ENCODE assay signal across 8 cellular contexts in the genomic region with DNA sequence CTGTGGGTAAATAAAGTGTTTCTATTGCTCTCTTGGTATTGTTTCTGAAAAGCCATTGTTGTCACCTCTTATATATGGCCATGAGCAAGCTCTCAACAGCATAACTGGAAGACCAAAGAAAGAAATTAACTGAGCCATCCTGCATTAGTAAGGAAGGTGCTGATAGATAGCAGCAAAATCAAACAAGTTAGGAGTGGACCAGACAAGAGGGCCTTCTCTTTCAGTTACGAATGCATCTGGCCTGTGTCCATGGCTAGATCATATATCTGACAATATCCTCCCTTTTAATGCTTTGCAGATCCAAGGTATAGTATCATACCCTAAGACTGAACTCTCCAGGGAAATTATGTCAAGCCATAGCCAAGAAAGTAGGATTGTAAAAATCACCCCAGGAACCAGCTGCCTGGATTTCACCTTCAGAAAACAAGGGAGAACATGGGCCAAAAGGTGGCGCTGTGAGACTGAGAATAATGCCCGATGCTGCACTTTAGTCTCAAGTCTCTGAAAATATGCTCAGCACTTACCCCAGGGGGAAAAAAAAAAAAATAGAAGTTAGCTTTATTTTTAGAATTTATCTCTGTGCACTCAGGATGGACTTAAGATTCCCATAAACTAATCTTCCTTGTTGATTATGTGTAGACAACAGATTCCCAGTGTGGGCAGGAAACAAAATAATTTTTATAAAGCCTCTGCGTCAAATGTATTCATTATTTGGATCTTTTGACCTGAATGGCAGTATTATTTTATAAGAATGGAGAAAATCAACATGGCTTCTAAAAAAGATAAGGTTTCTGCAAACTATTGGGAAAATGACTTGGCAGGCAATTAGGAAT.
DNase-seq lines count a peak whose midpoint lies in the region; ATAC-seq and TF ChIP-seq lines count a peak whose summit lies in the region.

No MANE protein-coding gene starts in this region.

- TF ChIP-seq POLR2A in transverse colon (IDR thresholded peaks at IDR 0.05): no peak

- H3K4me2 ChIP-seq in Loucy (ENCODE audit: low read depth, low read length, poor library complexity, severe bottlenecking) (no peak overlapping the region), parathyroid adenoma (ENCODE audit: low read length) (no peak overlapping the region)

- H3K4me1 ChIP-seq in Loucy (ENCODE audit: insufficient read depth, low read length, poor library complexity, severe bottlenecking): peaks cover 3% of the 10 kb centered on the region
- H3K4me1 ChIP-seq in SJSA1 (replicated peaks): peaks cover 25% of the 10 kb centered on the region
- no peaks in the 10 kb centered on the region for H3K4me1 ChIP-seq in parathyroid adenoma
- H3K4me1 ChIP-seq in transverse colon: peaks cover 0 to 3% (median 0%) of the 10 kb centered on the region in 4 donors

- H3F3A ChIP-seq in Loucy (ENCODE audit: low read depth): no peaks in the 10 kb centered on the region

- intact Hi-C loops in transverse colon (cut with DNase I; ENCODE audit: low total_unique reads): loop anchor here (5.0 to 10.0 kb wide), 2 partner anchors 463 to 660 kb away; no protein-coding TSS in a partner anchor

- no peak overlapping the region for H3K27ac ChIP-seq in SJSA1
- no peak overlapping the region for H3K27ac ChIP-seq in parathyroid adenoma
- no peak overlapping the region for H3K27ac ChIP-seq in transverse colon

- H4K20me1 ChIP-seq in Loucy (ENCODE audit: insufficient read depth, low read length, poor library complexity, severe bottlenecking): no peaks in the 10 kb centered on the region

- H3K4me3 ChIP-seq in BJ (ENCODE audit: low read depth, low read length) (no peak overlapping the region), Loucy (ENCODE audit: low read length, poor library complexity, severe bottlenecking) (no peak overlapping the region), SJSA1 (no peak overlapping the region), parathyroid adenoma (ENCODE audit: low read depth, low read length) (no peak overlapping the region), transverse colon (no peak overlapping the region)

- H3K9ac ChIP-seq in Loucy (ENCODE audit: low read depth, low read length, poor library complexity, severe bottlenecking) (no peak overlapping the region), parathyroid adenoma (no peak overlapping the region)

- DNase-seq in BJ (ENCODE audit: low read depth): peak; percentile 44
- DNase-seq in SJSA1 (ENCODE audit: low read depth in 1 of 2, low spot score in 2 of 2): peak; percentile 64
- DNase-seq in activated gamma-delta T cell treated with anti-CD3 and anti-CD28 coated beads, Interleukin-2, amount 50 U/mL, for 16 hours (ENCODE audit: low read depth): peak; percentile 83
- peak; percentile 78 for DNase-seq in germinal center (ENCODE audit: low spot score)
- peak; percentile 88 for DNase-seq in transverse colon

- no peak for TF ChIP-seq EP300 in transverse colon (IDR thresholded peaks at IDR 0.05; ENCODE audit: low read depth)

- WGBS in transverse colon (ENCODE audit: low coverage in 1 of 2), 2 donors: 36 to 37% methylated on average over 3 to 4 of the region's 4 CpGs

- POLR2A ChIA-PET in BJ (lab: Charles Lee): interaction anchor here (0.7 kb wide), 1 partner anchor 461 kb away, joined by 3 read pairs; no protein-coding TSS in a partner anchor

- no peak overlapping the region for H2AFZ ChIP-seq in Loucy (ENCODE audit: low read length)
- H2AFZ ChIP-seq in parathyroid adenoma: no peak overlapping the region

- in situ Hi-C loops in transverse colon (cut with MboI; ENCODE audit: low pct_ligation_motif_present in 1 of 4, low pct_unique_long_range_greater_than_20kb in 1 of 4, low sequenced_read_pairs in 3 of 4): loop anchor here (5.0 to 10.0 kb wide), 4 partner anchors 113 to 663 kb away; no protein-coding TSS in a partner anchor

- ATAC-seq in GM21367 (IDR thresholded peaks at IDR 0.05; ENCODE audit: unreplicated experiment): peak; percentile 58

- CTCF ChIA-PET in BJ (lab: Yijun Ruan, JAX): interaction anchor here (0.5 to 10.5 kb wide), 41 partner anchors 8 to 784 kb away, joined by 3 to 116 read pairs (median 4); no protein-coding TSS in a partner anchor

- no peaks in the 10 kb centered on the region for H3K79me2 ChIP-seq in Loucy (ENCODE audit: insufficient read depth, low read length)
- no peaks in the 10 kb centered on the region for H3K79me2 ChIP-seq in parathyroid adenoma

- H3K36me3 ChIP-seq in BJ (ENCODE audit: control insufficient read depth, insufficient read depth, low read length) (no peaks in the 10 kb centered on the region), Loucy (ENCODE audit: insufficient read depth, low read length) (no peaks in the 10 kb centered on the region), SJSA1 (no peaks in the 10 kb centered on the region), parathyroid adenoma (ENCODE audit: control insufficient read depth, insufficient read depth, low read length) (no peaks in the 10 kb centered on the region), transverse colon (no peaks in the 10 kb centered on the region)

- TF ChIP-seq CTCF in BJ (IDR thresholded peaks at IDR 0.05; ENCODE audit: insufficient read depth, low read depth, low read length): peak; percentile 78
- peak; percentile 91 for TF ChIP-seq CTCF in Loucy (conservative IDR thresholded peaks at IDR 0.05; ENCODE audit: low read length)
- peak; percentile 64 for TF ChIP-seq CTCF in parathyroid adenoma (IDR thresholded peaks at IDR 0.05)
- peak; percentile 71 to 91 (median 75) for TF ChIP-seq CTCF in transverse colon (IDR thresholded peaks at IDR 0.05)

- H3K9me2 ChIP-seq in Loucy (replicated peaks; ENCODE audit: low read depth, low read length): no peaks in the 10 kb centered on the region

- H3K27me3 ChIP-seq in BJ (ENCODE audit: control insufficient read depth, insufficient read depth, low read length) (no peaks in the 10 kb centered on the region), Loucy (ENCODE audit: insufficient read depth, low read length, poor library complexity, severe bottlenecking) (no peaks in the 10 kb centered on the region), SJSA1 (replicated peaks) (no peaks in the 10 kb centered on the region), parathyroid adenoma (ENCODE audit: control insufficient read depth, insufficient read depth, low read length) (no peaks in the 10 kb centered on the region), transverse colon (no peaks in the 10 kb centered on the region)

- H3K9me3 ChIP-seq in Loucy (ENCODE audit: insufficient read depth, low read depth, low read length): no peaks in the 10 kb centered on the region
- H3K9me3 ChIP-seq in SJSA1 (replicated peaks): no peaks in the 10 kb centered on the region
- H3K9me3 ChIP-seq in parathyroid adenoma (ENCODE audit: control insufficient read depth, low read length): no peaks in the 10 kb centered on the region
- no peaks in the 10 kb centered on the region for H3K9me3 ChIP-seq in transverse colon
